ENCODE assay signal across 2 cellular contexts in the genomic region with DNA sequence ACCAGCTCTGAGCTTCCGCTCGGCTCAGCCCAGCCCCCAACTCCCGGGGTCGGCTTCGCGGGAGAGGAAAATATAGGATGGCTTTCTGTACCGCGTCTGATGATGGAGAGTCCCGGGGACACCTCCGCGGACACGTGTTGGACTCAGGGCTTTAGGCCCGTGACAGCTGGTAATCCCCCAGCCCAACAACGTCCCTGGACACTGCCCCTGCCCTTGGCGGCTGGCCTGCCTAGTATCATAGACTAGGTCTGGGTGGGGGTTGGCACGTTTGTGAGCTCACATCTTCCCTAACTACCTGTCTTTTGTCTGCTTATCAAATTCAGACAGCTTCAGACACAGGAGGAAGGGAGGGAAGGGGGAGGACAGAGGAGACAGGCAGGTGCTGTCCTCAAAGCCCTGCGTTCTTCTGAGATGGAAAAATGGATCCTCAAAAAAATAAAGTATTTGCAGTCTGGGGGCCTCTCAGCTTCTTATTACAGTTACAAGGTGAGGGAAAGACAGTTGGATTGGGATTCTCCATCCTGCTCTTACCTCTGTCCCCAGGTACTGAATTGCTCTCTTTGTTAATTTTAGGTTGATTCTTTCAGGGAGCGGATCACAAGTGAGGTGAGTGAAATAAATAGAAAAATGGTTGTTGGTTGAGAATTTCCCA.
TF ChIP-seq lines count a peak whose summit lies in the region.

No MANE protein-coding gene starts in this region.

TF ChIP-seq in GM12878, 131 proteins besides CTCF, POLR2A, EP300 and RAD21:
- TF ChIP-seq ZNF207 (IDR thresholded peaks at IDR 0.05; ENCODE audit: borderline replicate concordance) (no peak), NR2C1 (IDR thresholded peaks at IDR 0.05) (no peak), BCL11A (IDR thresholded peaks at IDR 0.05; ENCODE audit: low read depth, low read length) (no peak), NFIC (IDR thresholded peaks at IDR 0.05; ENCODE audit: low read depth, low read length) (no peak), CEBPB (IDR thresholded peaks at IDR 0.05; ENCODE audit: borderline replicate concordance in 1 of 2, low read depth in 2 of 2, low read length in 2 of 2) (no peak), LARP7 (IDR thresholded peaks at IDR 0.05) (no peak), ZBED1 (IDR thresholded peaks at IDR 0.05; ENCODE audit: borderline replicate concordance) (no peak), CBX5 (IDR thresholded peaks at IDR 0.05; ENCODE audit: low read depth) (no peak), STAT3 (IDR thresholded peaks at IDR 0.05; ENCODE audit: low read depth, low read length) (no peak), YBX1 (IDR thresholded peaks at IDR 0.05) (no peak)
- TF ChIP-seq, protein P1, sequence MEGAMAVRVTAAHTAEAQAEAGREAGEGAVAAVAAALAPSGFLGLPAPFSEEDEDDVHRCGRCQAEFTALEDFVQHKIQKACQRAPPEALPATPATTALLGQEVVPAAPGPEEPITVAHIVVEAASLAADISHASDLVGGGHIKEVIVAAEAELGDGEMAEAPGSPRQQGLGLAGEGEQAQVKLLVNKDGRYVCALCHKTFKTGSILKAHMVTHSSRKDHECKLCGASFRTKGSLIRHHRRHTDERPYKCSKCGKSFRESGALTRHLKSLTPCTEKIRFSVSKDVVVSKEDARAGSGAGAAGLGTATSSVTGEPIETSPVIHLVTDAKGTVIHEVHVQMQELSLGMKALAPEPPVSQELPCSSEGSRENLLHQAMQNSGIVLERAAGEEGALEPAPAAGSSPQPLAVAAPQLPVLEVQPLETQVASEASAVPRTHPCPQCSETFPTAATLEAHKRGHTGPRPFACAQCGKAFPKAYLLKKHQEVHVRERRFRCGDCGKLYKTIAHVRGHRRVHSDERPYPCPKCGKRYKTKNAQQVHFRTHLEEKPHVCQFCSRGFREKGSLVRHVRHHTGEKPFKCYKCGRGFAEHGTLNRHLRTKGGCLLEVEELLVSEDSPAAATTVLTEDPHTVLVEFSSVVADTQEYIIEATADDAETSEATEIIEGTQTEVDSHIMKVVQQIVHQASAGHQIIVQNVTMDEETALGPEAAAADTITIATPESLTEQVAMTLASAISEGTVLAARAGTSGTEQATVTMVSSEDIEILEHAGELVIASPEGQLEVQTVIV (IDR thresholded peaks at IDR 0.05; ENCODE audit: borderline replicate concordance, partially characterized antibody) = no peak
- TF ChIP-seq, protein P2, sequence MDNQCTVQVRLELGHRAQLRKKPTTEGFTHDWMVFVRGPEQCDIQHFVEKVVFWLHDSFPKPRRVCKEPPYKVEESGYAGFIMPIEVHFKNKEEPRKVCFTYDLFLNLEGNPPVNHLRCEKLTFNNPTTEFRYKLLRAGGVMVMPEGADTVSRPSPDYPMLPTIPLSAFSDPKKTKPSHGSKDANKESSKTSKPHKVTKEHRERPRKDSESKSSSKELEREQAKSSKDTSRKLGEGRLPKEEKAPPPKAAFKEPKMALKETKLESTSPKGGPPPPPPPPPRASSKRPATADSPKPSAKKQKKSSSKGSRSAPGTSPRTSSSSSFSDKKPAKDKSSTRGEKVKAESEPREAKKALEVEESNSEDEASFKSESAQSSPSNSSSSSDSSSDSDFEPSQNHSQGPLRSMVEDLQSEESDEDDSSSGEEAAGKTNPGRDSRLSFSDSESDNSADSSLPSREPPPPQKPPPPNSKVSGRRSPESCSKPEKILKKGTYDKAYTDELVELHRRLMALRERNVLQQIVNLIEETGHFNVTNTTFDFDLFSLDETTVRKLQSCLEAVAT (IDR thresholded peaks at IDR 0.05) = no peak

TF ChIP-seq in liver, 16 proteins besides CTCF, POLR2A, EP300 and RAD21:
- TF ChIP-seq ATF3 (IDR thresholded peaks at IDR 0.05) (no peak), HNF4A (conservative IDR thresholded peaks at IDR 0.05) (no peak), MAX (IDR thresholded peaks at IDR 0.05) (no peak), GABPA (IDR thresholded peaks at IDR 0.05 in 1 of 2, conservative IDR thresholded peaks at IDR 0.05 in 1 of 2) (no peak), TAF1 (conservative IDR thresholded peaks at IDR 0.05) (no peak), YY1 (IDR thresholded peaks at IDR 0.05) (no peak), EGR1 (IDR thresholded peaks at IDR 0.05; ENCODE audit: low read depth in 2 of 2) (no peak), FOXA2 (IDR thresholded peaks at IDR 0.05) (no peak), NR2F2 (IDR thresholded peaks at IDR 0.05) (no peak), FOXA1 (IDR thresholded peaks at IDR 0.05) (no peak), HNF4G (IDR thresholded peaks at IDR 0.05) (no peak), JUND (IDR thresholded peaks at IDR 0.05) (no peak), SP1 (IDR thresholded peaks at IDR 0.05) (no peak), RXRA (IDR thresholded peaks at IDR 0.05) (no peak), REST (IDR thresholded peaks at IDR 0.05) (no peak)
- TF ChIP-seq, protein P3, sequence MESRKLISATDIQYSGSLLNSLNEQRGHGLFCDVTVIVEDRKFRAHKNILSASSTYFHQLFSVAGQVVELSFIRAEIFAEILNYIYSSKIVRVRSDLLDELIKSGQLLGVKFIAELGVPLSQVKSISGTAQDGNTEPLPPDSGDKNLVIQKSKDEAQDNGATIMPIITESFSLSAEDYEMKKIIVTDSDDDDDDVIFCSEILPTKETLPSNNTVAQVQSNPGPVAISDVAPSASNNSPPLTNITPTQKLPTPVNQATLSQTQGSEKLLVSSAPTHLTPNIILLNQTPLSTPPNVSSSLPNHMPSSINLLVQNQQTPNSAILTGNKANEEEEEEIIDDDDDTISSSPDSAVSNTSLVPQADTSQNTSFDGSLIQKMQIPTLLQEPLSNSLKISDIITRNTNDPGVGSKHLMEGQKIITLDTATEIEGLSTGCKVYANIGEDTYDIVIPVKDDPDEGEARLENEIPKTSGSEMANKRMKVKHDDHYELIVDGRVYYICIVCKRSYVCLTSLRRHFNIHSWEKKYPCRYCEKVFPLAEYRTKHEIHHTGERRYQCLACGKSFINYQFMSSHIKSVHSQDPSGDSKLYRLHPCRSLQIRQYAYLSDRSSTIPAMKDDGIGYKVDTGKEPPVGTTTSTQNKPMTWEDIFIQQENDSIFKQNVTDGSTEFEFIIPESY (IDR thresholded peaks at IDR 0.05) = no peak
